Comparison of ENCODE assay signal across 21 cellular contexts in genomic region chr7:36309301-36309700, GRCh38.
DNase-seq lines count a peak whose midpoint lies in the region; ATAC-seq, FAIRE-seq and TF ChIP-seq lines count a peak whose summit lies in the region.
"Had no signal": no experiment of that assay in that cellular context is flagged by ENCODE, and none has a peak within 500 bp of the region (broad histone marks: within the 10 kb centered on the region; RNA-seq: fewer than 3 reads in every experiment).

No MANE protein-coding gene starts in this region.

- H3K9me3 ChIP-seq in SK-N-SH (no peaks in the 10 kb centered on the region), H1 (ENCODE audit: insufficient read depth in 2 of 2, low read depth in 1 of 2, low read length in 1 of 2) (no peaks in the 10 kb centered on the region), suprapubic skin (no peaks in the 10 kb centered on the region)

- H2BK20ac ChIP-seq in H1 (ENCODE audit: low read length): 0 out of 2 replicates have a peak overlapping the region, but pooled peaks have one; percentile 8

- no peak overlapping the region for H3K4me3 Mint-ChIP-seq in neural crest cell
- H3K4me3 Mint-ChIP-seq: CD4-positive, CD25-positive, alpha-beta regulatory T cell; HFFc6 had no signal

- no peak overlapping the region for H4K91ac ChIP-seq in H1 (replicated peaks; ENCODE audit: insufficient read length, low read length)

- no peak overlapping the region for H4K5ac ChIP-seq in H1 (ENCODE audit: insufficient read length, low read depth, low read length)

- H3K4me2 ChIP-seq in SK-N-SH (no peak overlapping the region), H1 (ENCODE audit: insufficient read depth in 1 of 2, low read depth in 2 of 2, low read length in 2 of 2) (no peak overlapping the region)

- H3K9me2 ChIP-seq in SK-N-SH: no peaks in the 10 kb centered on the region

- no peaks in the 10 kb centered on the region for H3K36me3 Mint-ChIP-seq in neural crest cell (ENCODE audit: low read depth)
- H3K36me3 Mint-ChIP-seq: CD4-positive, CD25-positive, alpha-beta regulatory T cell had no signal

- H4K20me1 ChIP-seq in SK-N-SH (ENCODE audit: insufficient read depth) (no peaks in the 10 kb centered on the region), H1 (replicated peaks in 1 of 2; ENCODE audit: control insufficient read depth in 1 of 2, insufficient read depth in 2 of 2, low read length in 2 of 2) (peaks cover 0 to 2% of the 10 kb centered on the region in 2 experiments)

- no peak overlapping the region for H2BK120ac ChIP-seq in H1 (replicated peaks; ENCODE audit: low read depth, low read length)

- H2AFZ ChIP-seq in SK-N-SH (ENCODE audit: low read depth) (no peak overlapping the region), H1 (ENCODE audit: low read length) (no peak overlapping the region)

- no peaks in the 10 kb centered on the region for H3K9me3 Mint-ChIP-seq in neural crest cell
- H3K9me3 Mint-ChIP-seq: CD4-positive, CD25-positive, alpha-beta regulatory T cell; HFFc6 had no signal

- H3K4me1 ChIP-seq in SK-N-SH (ENCODE audit: control insufficient read depth in 1 of 2, insufficient read depth in 2 of 2, low read depth in 1 of 2, low read length in 1 of 2) (peaks cover 5% of the 10 kb centered on the region in 2 experiments), H1 (replicated peaks in 1 of 4; ENCODE audit: control insufficient read depth in 3 of 4, insufficient read depth in 4 of 4, low read length in 3 of 4) (peaks cover 0 to 3% (median 0%) of the 10 kb centered on the region in 4 experiments; a peak in 2 of 7 replicates), suprapubic skin (peaks cover 5% of the 10 kb centered on the region)

- DNase-seq in SK-N-SH (peak; percentile 9), H1 (ENCODE audit: low read depth in 1 of 2, low spot score in 2 of 2) (peak in 1 of 2 experiments; percentile 46), neural crest cell (ENCODE audit: low read depth, low spot score) (no peak), suprapubic skin (ENCODE audit: low spot score in 2 of 2) (peak; percentile 48 to 56), COR-L47 (lab: John Stamatoyannopoulos, UW) (no peak)
- DNase-seq in NK-92 treated with Interleukin-12 subunit alpha and Interleukin-12 subunit beta, amount 100 ng/mL, for 24 hours (lab: John Stamatoyannopoulos, UW): no peak
- DNase-seq: CD4-positive, CD25-positive, alpha-beta regulatory T cell; HFFc6; NCI-H1417; NCI-H187; NCI-H2227 treated with DMSO at 0.1 percent for 48 hours; NCI-H510A treated with DMSO at 0.1 percent for 48 hours; NCI-H774; PC-3; SIG-M5 had no signal

- H3K79me2 ChIP-seq in SK-N-SH (ENCODE audit: insufficient read depth) (no peaks in the 10 kb centered on the region), H1 (ENCODE audit: control insufficient read depth in 1 of 2, insufficient read depth in 2 of 2, low read length in 2 of 2) (no peaks in the 10 kb centered on the region)

- no peaks in the 10 kb centered on the region for H3K23me2 ChIP-seq in H1 (ENCODE audit: low read depth, low read length)

- H3K79me1 ChIP-seq in H1 (ENCODE audit: low read depth, low read length): no peaks in the 10 kb centered on the region

- peak overlapping the region; percentile 83 for H3K27ac Mint-ChIP-seq in neural crest cell (ENCODE audit: unreplicated experiment)
- H3K27ac Mint-ChIP-seq: CD4-positive, CD25-positive, alpha-beta regulatory T cell; HFFc6 had no signal

- no peaks in the 10 kb centered on the region for H3F3A ChIP-seq in SK-N-SH (replicated peaks; ENCODE audit: insufficient read depth)

- CTCF ChIA-PET in SK-N-SH (lab: Yijun Ruan, JAX) (interaction anchor here (0.6 to 14.0 kb wide), 7 partner anchors 8 to 392 kb away, joined by 3 to 265 read pairs (median 3); no protein-coding TSS in a partner anchor), H1 (lab: Charles Lee; ENCODE audit: partially characterized antibody) (interaction anchor here (0.6 to 3.9 kb wide), 6 partner anchors 9 to 672 kb away, joined by 3 to 24 read pairs (median 3); no protein-coding TSS in a partner anchor)

- no peak for TF ChIP-seq EP300 in SK-N-SH (IDR thresholded peaks at IDR 0.05; ENCODE audit: borderline replicate concordance in 1 of 2, low read depth in 1 of 2, low read length in 1 of 2)
- no peak for TF ChIP-seq EP300 in H1 (IDR thresholded peaks at IDR 0.05; ENCODE audit: borderline replicate concordance in 1 of 2, low read depth in 2 of 2, low read length in 2 of 2)
- no peak for TF ChIP-seq EP300 in suprapubic skin (IDR thresholded peaks at IDR 0.05)

- TF ChIP-seq POLR2A in H1 (IDR thresholded peaks at IDR 0.05; ENCODE audit: control extremely low read depth in 1 of 2, low read depth in 2 of 2, low read length in 2 of 2) (no peak), suprapubic skin (IDR thresholded peaks at IDR 0.05) (no peak)

- H3K4me1 Mint-ChIP-seq in neural crest cell: peaks cover 6% of the 10 kb centered on the region

- no peak overlapping the region for H2AK5ac ChIP-seq in H1 (ENCODE audit: low read depth, low read length)

- H3K4me3 ChIP-seq in SK-N-SH (ENCODE audit: low read depth in 2 of 2, low read length in 1 of 2): no peak overlapping the region
- no peak overlapping the region for H3K4me3 ChIP-seq in H1 (ENCODE audit: extremely low read depth in 1 of 4, insufficient read depth in 2 of 4, low read depth in 3 of 4, low read length in 4 of 4)
- H3K4me3 ChIP-seq in suprapubic skin: no peak overlapping the region
- H3K4me3 ChIP-seq: GM12878 had no signal

- H3K27ac ChIP-seq in SK-N-SH (ENCODE audit: low read depth in 2 of 2, low read length in 1 of 2) (no peak overlapping the region), H1 (ENCODE audit: low read depth, low read length) (no peak overlapping the region), suprapubic skin (no peak overlapping the region)
- H3K27ac ChIP-seq: 22Rv1, RWPE1 had no signal

- no peak for FAIRE-seq in H1 (lab: Jason Lieb, UNC)
- FAIRE-seq: GM12878, H54 had no signal

- H3K18ac ChIP-seq in H1 (ENCODE audit: extremely low read depth, low read length): peak overlapping the region; percentile 34

- TF ChIP-seq RAD21 in SK-N-SH (IDR thresholded peaks at IDR 0.05; ENCODE audit: low read length): no peak
- no peak for TF ChIP-seq RAD21 in H1 (IDR thresholded peaks at IDR 0.05 in 1 of 2, conservative IDR thresholded peaks at IDR 0.05 in 1 of 2; ENCODE audit: low read depth in 2 of 2, low read length in 2 of 2)

- H2BK5ac ChIP-seq in H1 (ENCODE audit: low read depth, low read length): no peak overlapping the region

- no peak overlapping the region for H3K14ac ChIP-seq in H1 (ENCODE audit: insufficient read length)

- TF ChIP-seq CTCF in SK-N-SH (IDR thresholded peaks at IDR 0.05) (no peak), H1 (IDR thresholded peaks at IDR 0.05; ENCODE audit: control extremely low read depth in 1 of 3, insufficient read depth in 1 of 3, low read depth in 1 of 3, low read length in 3 of 3) (no peak), neural crest cell (conservative IDR thresholded peaks at IDR 0.05) (no peak), suprapubic skin (IDR thresholded peaks at IDR 0.05) (no peak)

- no peak overlapping the region for H4K8ac ChIP-seq in H1 (ENCODE audit: extremely low read depth, insufficient read depth, low read length)

- H3K27me3 ChIP-seq in SK-N-SH (ENCODE audit: insufficient read depth): no peaks in the 10 kb centered on the region
- no peaks in the 10 kb centered on the region for H3K27me3 ChIP-seq in H1 (replicated peaks in 1 of 4; ENCODE audit: control insufficient read depth in 3 of 4, extremely low read depth in 1 of 4, insufficient read depth in 3 of 4, low read length in 3 of 4)
- H3K27me3 ChIP-seq in suprapubic skin: no peaks in the 10 kb centered on the region

- H3K9ac ChIP-seq in SK-N-SH (no peak overlapping the region), H1 (replicated peaks in 1 of 4; ENCODE audit: extremely low read depth in 1 of 4, low read depth in 3 of 4, low read length in 3 of 4) (no peak overlapping the region)

- no peak for ATAC-seq in SK-N-SH treated with all-trans-retinoic acid at 6 μM for 48 hours
- ATAC-seq in GM19463 (IDR thresholded peaks at IDR 0.05; ENCODE audit: unreplicated experiment): no peak
- ATAC-seq: GM12878, PC-3 had no signal

- no peak overlapping the region for H2BK12ac ChIP-seq in H1 (ENCODE audit: low read depth, low read length)

- no peak overlapping the region for H3K56ac ChIP-seq in H1 (replicated peaks; ENCODE audit: insufficient read length, low read depth, low read length)

- WGBS in SK-N-SH (ENCODE audit: low lambda C conversion rate): 91% methylated on average over 9 of the region's 9 CpGs
- WGBS in H1 (ENCODE audit: extremely low coverage in 1 of 2, insufficient coverage in 1 of 2, insufficient read length in 1 of 2, insufficient replicate concordance in 2 of 2, low coverage in 1 of 2, low lambda C conversion rate in 2 of 2, missing lambda C conversion rate in 1 of 2), 2 experiments: 88% methylated on average over 8 of the region's 9 CpGs; no CpG with 5 or more reads in 1 of the 2 experiments
- WGBS in suprapubic skin: 80% methylated on average over 6 of the region's 9 CpGs

- no peak overlapping the region for H2BK15ac ChIP-seq in H1 (ENCODE audit: low read length)

- H3K27me3 Mint-ChIP-seq in neural crest cell (ENCODE audit: low read depth): no peaks in the 10 kb centered on the region
- H3K27me3 Mint-ChIP-seq: CD4-positive, CD25-positive, alpha-beta regulatory T cell had no signal

- H3K23ac ChIP-seq in H1 (ENCODE audit: insufficient read length): no peak overlapping the region

- POLR2A ChIA-PET in SK-N-SH (lab: Yijun Ruan, JAX) (no interaction called here), H1 (lab: Charles Lee; ENCODE audit: partially characterized antibody) (no interaction called here)

- H3K4ac ChIP-seq in H1 (replicated peaks; ENCODE audit: insufficient read length, low read depth, low read length): no peak overlapping the region

- H3K36me3 ChIP-seq in SK-N-SH (replicated peaks in 1 of 2; ENCODE audit: control insufficient read depth in 1 of 2, insufficient read depth in 2 of 2, low read length in 1 of 2) (no peaks in the 10 kb centered on the region), H1 (ENCODE audit: control insufficient read depth in 2 of 4, insufficient read depth in 4 of 4, low read length in 3 of 4) (no peaks in the 10 kb centered on the region), suprapubic skin (no peaks in the 10 kb centered on the region)

TF ChIP-seq in SK-N-SH, 30 proteins besides CTCF, POLR2A, EP300 and RAD21:
- TF ChIP-seq CHD2 (IDR thresholded peaks at IDR 0.05; ENCODE audit: low read length, partially characterized antibody) (no peak), JUND (IDR thresholded peaks at IDR 0.05) (no peak)
TF ChIP-seq in SK-N-SH: peak in this region for 0.

TF ChIP-seq in H1, 55 proteins besides CTCF, POLR2A, EP300 and RAD21 (continues in another document):
- TF ChIP-seq CHD1 (IDR thresholded peaks at IDR 0.05; ENCODE audit: low read depth, low read length): no peak

Comparison
In these comparisons a context has a peak if more than half of its experiments do, and no peak if none do; other contexts are left out.
1. DNase-seq: peak in SK-N-SH (single experiment) and suprapubic skin (2 of 2); none in neural crest cell (single experiment), COR-L47 (single experiment) and NK-92 treated with Interleukin-12 subunit alpha and Interleukin-12 subunit beta, amount 100 ng/mL, for 24 hours (single experiment).